In the genomic region with DNA sequence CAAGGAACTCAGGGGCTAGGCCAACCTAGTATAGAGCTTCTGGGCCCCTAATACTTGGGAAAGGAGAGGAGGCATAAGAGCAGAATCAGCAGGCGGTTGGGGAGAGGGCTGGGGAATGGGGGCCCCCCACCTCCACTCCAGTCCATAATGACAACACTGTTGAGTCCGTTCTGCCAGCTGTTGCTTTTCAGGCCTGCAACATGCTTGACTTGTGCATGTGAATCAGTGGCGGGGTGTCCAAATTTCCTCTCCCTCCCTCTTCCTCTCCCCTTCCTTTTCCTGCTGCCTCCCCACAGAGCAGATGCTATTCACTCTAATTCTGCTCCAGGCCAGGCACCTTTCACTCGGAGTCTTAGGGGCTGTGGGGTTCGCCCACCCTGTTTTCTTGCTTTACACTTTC, we compare ENCODE assay signal across 13 cellular contexts.
"Had no signal": no experiment of that assay in that cellular context is flagged by ENCODE, and none has a peak within 500 bp of the region (broad histone marks: within the 10 kb centered on the region; RNA-seq: fewer than 3 reads in every experiment).

No MANE protein-coding gene starts in this region.

- H3K27ac ChIP-seq: cardiac muscle cell, spleen, thyroid gland had no signal

- H3K4me1 Mint-ChIP-seq: stimulated activated effector memory CD8-positive, alpha-beta T cell treated with anti-CD3 and anti-CD28 coated beads, Interleukin-12 subunit alpha, Interleukin-12 subunit beta, amount 100 ng/mL, for 72 hours had no signal

- H3K27ac Mint-ChIP-seq: endodermal cell; nephron progenitor cell; stimulated activated effector memory CD8-positive, alpha-beta T cell treated with anti-CD3 and anti-CD28 coated beads, Interleukin-12 subunit alpha, Interleukin-12 subunit beta, amount 100 ng/mL, for 72 hours; T-helper 2 cell treated with Interferon-gamma antibody and Interleukin-4, amounts not matched to agents 5 μg/mL and 100 μg/mL, for 36 hours had no signal

- H3K36me3 ChIP-seq: cardiac muscle cell had no signal

- H3K27me3 ChIP-seq: cardiac muscle cell, dorsolateral prefrontal cortex, spleen, thyroid gland had no signal

- ATAC-seq: activated CD4-positive, CD25-positive, alpha-beta regulatory T cell treated with anti-CD3 and anti-CD28 coated beads, Interleukin-2, amount 50 U/mL, for 24 hours; stimulated activated effector memory CD8-positive, alpha-beta T cell treated with anti-CD3 and anti-CD28 coated beads, Interleukin-12 subunit alpha, Interleukin-12 subunit beta, amount 100 ng/mL, for 72 hours had no signal

- H3K9me3 Mint-ChIP-seq: endodermal cell; nephron progenitor cell; stimulated activated effector memory CD8-positive, alpha-beta T cell treated with anti-CD3 and anti-CD28 coated beads, Interleukin-12 subunit alpha, Interleukin-12 subunit beta, amount 100 ng/mL, for 72 hours; T-helper 2 cell treated with Interferon-gamma antibody and Interleukin-4, amounts not matched to agents 5 μg/mL and 100 μg/mL, for 36 hours had no signal

- H3K9me3 ChIP-seq: spleen, thyroid gland had no signal

- H3K4me3 Mint-ChIP-seq: endodermal cell; nephron progenitor cell; stimulated activated effector memory CD8-positive, alpha-beta T cell treated with anti-CD3 and anti-CD28 coated beads, Interleukin-12 subunit alpha, Interleukin-12 subunit beta, amount 100 ng/mL, for 72 hours; T-helper 2 cell treated with Interferon-gamma antibody and Interleukin-4, amounts not matched to agents 5 μg/mL and 100 μg/mL, for 36 hours had no signal

- H3K4me3 ChIP-seq: cardiac muscle cell, dorsolateral prefrontal cortex, spleen, thyroid gland had no signal

- DNase-seq: activated CD4-positive, alpha-beta T cell treated with anti-CD3 and anti-CD28 coated beads, Interleukin-2, amount 50 U/mL, for 4 hours; activated effector memory CD4-positive, alpha-beta T cell treated with Interleukin-2 at 50 U/mL for 16 hours; activated naive CD4-positive, alpha-beta T cell treated with anti-CD3 and anti-CD28 coated beads, Interleukin-2, amount 50 U/mL, for 16 hours; dorsolateral prefrontal cortex; spleen; SW 1271; thyroid gland had no signal

- H3K4me1 ChIP-seq: thyroid gland had no signal
